Comparison of ENCODE assay signal across 33 cellular contexts in the genomic region with DNA sequence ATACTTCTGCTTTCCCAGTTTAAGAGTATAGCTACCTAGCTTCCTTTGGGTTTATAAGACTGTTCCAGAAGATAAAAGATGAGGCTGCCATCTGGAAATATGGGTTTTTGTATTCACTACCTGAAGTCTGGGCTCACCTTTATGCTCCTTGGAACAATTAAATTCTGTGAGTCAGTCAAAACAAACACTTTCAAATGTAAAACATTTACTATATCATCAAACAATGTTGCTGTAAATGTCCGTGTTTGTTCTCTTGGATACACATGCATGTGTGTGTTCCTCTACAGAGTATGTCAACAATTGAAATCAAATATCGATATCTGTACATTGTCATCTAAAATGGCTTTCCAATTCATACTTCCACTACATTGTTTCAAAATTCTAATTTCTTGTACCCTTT.
"Had no signal": no experiment of that assay in that cellular context is flagged by ENCODE, and none has a peak within 500 bp of the region (broad histone marks: within the 10 kb centered on the region; RNA-seq: fewer than 3 reads in every experiment).

No MANE protein-coding gene starts in this region.

- H3K27me3 Mint-ChIP-seq: activated CD4-positive, alpha-beta T cell treated with anti-CD3 and anti-CD28 coated beads, Interleukin-2, amount 10 ng/mL, durations not matched to agents 24 days and 14 days; activated CD8-positive, alpha-beta memory T cell treated with anti-CD3 and anti-CD28 coated beads, Interleukin-2, amount 10 ng/mL, durations not matched to agents 7 days and 5 days; activated naive CD8-positive, alpha-beta T cell treated with anti-CD3 and anti-CD28 coated beads for 36 hours had no signal

- H3K9me3 ChIP-seq: adrenal gland, body of pancreas, esophagus squamous epithelium, gastroesophageal sphincter had no signal

- H3K4me1 Mint-ChIP-seq: activated CD4-positive, alpha-beta T cell treated with anti-CD3 and anti-CD28 coated beads for 36 hours; activated CD4-positive, alpha-beta T cell treated with anti-CD3 and anti-CD28 coated beads, Interleukin-2, amount 10 ng/mL, durations not matched to agents 24 days and 14 days; activated CD8-positive, alpha-beta memory T cell treated with anti-CD3 and anti-CD28 coated beads, Interleukin-2, amount 10 ng/mL, durations not matched to agents 7 days and 5 days; activated naive CD4-positive, alpha-beta T cell treated with anti-CD3 and anti-CD28 coated beads, Interleukin-2, amount 50 U/mL, for 24 hours; activated naive CD8-positive, alpha-beta T cell treated with anti-CD3 and anti-CD28 coated beads for 36 hours; activated naive CD8-positive, alpha-beta T cell treated with anti-CD3 and anti-CD28 coated beads, Interleukin-2, amount 50 U/mL, for 24 hours had no signal

- H3K27ac Mint-ChIP-seq: activated CD4-positive, alpha-beta memory T cell treated with anti-CD3 and anti-CD28 coated beads for 36 hours; activated CD4-positive, alpha-beta T cell treated with anti-CD3 and anti-CD28 coated beads for 36 hours; activated CD4-positive, alpha-beta T cell treated with anti-CD3 and anti-CD28 coated beads, Interleukin-2, amount 10 ng/mL, durations not matched to agents 24 days and 14 days; activated CD8-positive, alpha-beta memory T cell treated with anti-CD3 and anti-CD28 coated beads, Interleukin-2, amount 10 ng/mL, durations not matched to agents 7 days and 5 days; activated CD8-positive, alpha-beta T cell treated with anti-CD3 and anti-CD28 coated beads, Interleukin-2, amount 10 ng/mL, durations not matched to agents 7 days and 5 days; activated naive CD4-positive, alpha-beta T cell treated with anti-CD3 and anti-CD28 coated beads for 36 hours; activated naive CD4-positive, alpha-beta T cell treated with anti-CD3 and anti-CD28 coated beads, Interleukin-2, amount 50 U/mL, for 24 hours; activated naive CD8-positive, alpha-beta T cell treated with anti-CD3 and anti-CD28 coated beads for 36 hours; activated naive CD8-positive, alpha-beta T cell treated with anti-CD3 and anti-CD28 coated beads, Interleukin-2, amount 50 U/mL, for 24 hours; activated T-helper 1 cell treated with anti-CD3 and anti-CD28 coated beads, Interleukin-12 subunit alpha, Interleukin-12 subunit beta, Interleukin-2, Interleukin-4 antibody, amounts not matched to agents 30 ng/mL and 10 ng/mL and 1 ng/mL, durations not matched to agents 14 hours and 24 hours and 36 hours; activated T-helper 2 cell treated with anti-CD3 and anti-CD28 coated beads, Interferon-gamma antibody, Interleukin-2, Interleukin-4, amounts not matched to agents 10 μg/mL and 5 μg/mL and 100 μg/mL, durations not matched to agents 14 hours and 24 hours and 36 hours; effector memory CD8-positive, alpha-beta T cell had no signal

- H3K9me3 Mint-ChIP-seq: activated CD4-positive, alpha-beta memory T cell treated with anti-CD3 and anti-CD28 coated beads for 36 hours; activated CD4-positive, alpha-beta T cell treated with anti-CD3 and anti-CD28 coated beads, Interleukin-2, amount 10 ng/mL, durations not matched to agents 24 days and 14 days; activated naive CD4-positive, alpha-beta T cell treated with anti-CD3 and anti-CD28 coated beads for 36 hours; activated naive CD4-positive, alpha-beta T cell treated with anti-CD3 and anti-CD28 coated beads, Interleukin-2, amount 50 U/mL, for 24 hours; activated naive CD8-positive, alpha-beta T cell treated with anti-CD3 and anti-CD28 coated beads for 36 hours; activated naive CD8-positive, alpha-beta T cell treated with anti-CD3 and anti-CD28 coated beads, Interleukin-2, amount 50 U/mL, for 24 hours; activated T-helper 1 cell treated with anti-CD3 and anti-CD28 coated beads, Interleukin-12 subunit alpha, Interleukin-12 subunit beta, Interleukin-2, Interleukin-4 antibody, amounts not matched to agents 30 ng/mL and 10 ng/mL and 1 ng/mL, durations not matched to agents 14 hours and 24 hours and 36 hours; activated T-helper 2 cell treated with anti-CD3 and anti-CD28 coated beads, Interferon-gamma antibody, Interleukin-2, Interleukin-4, amounts not matched to agents 10 μg/mL and 5 μg/mL and 100 μg/mL, durations not matched to agents 14 hours and 24 hours and 36 hours; effector memory CD8-positive, alpha-beta T cell had no signal

- H3K36me3 ChIP-seq: adrenal gland, esophagus squamous epithelium, gastroesophageal sphincter, heart right ventricle had no signal

- H3K27ac ChIP-seq: adrenal gland, body of pancreas, epithelial cell of prostate, esophagus squamous epithelium, gastroesophageal sphincter, heart right ventricle had no signal

- ATAC-seq: activated CD4-positive, alpha-beta T cell treated with anti-CD3 and anti-CD28 coated beads for 36 hours; activated CD8-positive, alpha-beta memory T cell treated with anti-CD3 and anti-CD28 coated beads, Interleukin-2, amount 10 ng/mL, durations not matched to agents 7 days and 5 days; activated CD8-positive, alpha-beta T cell treated with anti-CD3 and anti-CD28 coated beads, Interleukin-2, amount 10 ng/mL, durations not matched to agents 7 days and 5 days; activated naive CD8-positive, alpha-beta T cell treated with anti-CD3 and anti-CD28 coated beads, Interleukin-2, amount 50 U/mL, for 24 hours; body of pancreas; effector memory CD8-positive, alpha-beta T cell; gastroesophageal sphincter; heart right ventricle had no signal

- H3K4me3 ChIP-seq: adrenal gland, body of pancreas, esophagus squamous epithelium, gastroesophageal sphincter, heart right ventricle had no signal

- H3K36me3 Mint-ChIP-seq: activated CD4-positive, alpha-beta memory T cell treated with anti-CD3 and anti-CD28 coated beads for 36 hours; activated CD8-positive, alpha-beta memory T cell treated with anti-CD3 and anti-CD28 coated beads, Interleukin-2, amount 10 ng/mL, durations not matched to agents 7 days and 5 days; activated naive CD4-positive, alpha-beta T cell treated with anti-CD3 and anti-CD28 coated beads, Interleukin-2, amount 50 U/mL, for 24 hours; activated naive CD8-positive, alpha-beta T cell treated with anti-CD3 and anti-CD28 coated beads for 36 hours had no signal

- DNase-seq: activated CD4-positive, alpha-beta memory T cell treated with anti-CD3 and anti-CD28 coated beads for 36 hours; activated CD4-positive, alpha-beta T cell treated with anti-CD3 and anti-CD28 coated beads for 36 hours; activated CD4-positive, alpha-beta T cell treated with anti-CD3 and anti-CD28 coated beads, Interleukin-2, amount 10 ng/mL, durations not matched to agents 24 days and 14 days; activated CD4-positive, CD25-positive, alpha-beta regulatory T cell; activated CD4-positive, CD25-positive, alpha-beta regulatory T cell treated with anti-CD3 and anti-CD28 coated beads, Interleukin-2, amount 50 U/mL, for 72 hours; activated CD8-positive, alpha-beta memory T cell treated with anti-CD3 and anti-CD28 coated beads, Interleukin-2, amount 10 ng/mL, durations not matched to agents 7 days and 5 days; activated CD8-positive, alpha-beta memory T cell treated with anti-CD3 and anti-CD28 coated beads, Interleukin-2, amount 50 U/mL, for 4 hours; activated CD8-positive, alpha-beta T cell treated with anti-CD3 and anti-CD28 coated beads, Interleukin-2, amount 10 ng/mL, durations not matched to agents 7 days and 5 days; activated effector memory CD4-positive, alpha-beta T cell treated with anti-CD3 and anti-CD28 coated beads, Interleukin-2, amount 50 U/mL, for 16 hours; activated naive CD4-positive, alpha-beta T cell treated with anti-CD3 and anti-CD28 coated beads for 36 hours; activated naive CD8-positive, alpha-beta T cell treated with anti-CD3 and anti-CD28 coated beads for 36 hours; activated naive CD8-positive, alpha-beta T cell treated with anti-CD3 and anti-CD28 coated beads, Interleukin-2, amount 50 U/mL, for 24 hours; activated T-cell treated with anti-CD3 and anti-CD28 coated beads, Interleukin-2, amount 50 U/mL, for 1 hour; activated T-cell treated with anti-CD3 and anti-CD28 coated beads, Interleukin-2, amount 50 U/mL, for 48 hours; adrenal gland; amygdala; aorta; body of pancreas; caudate nucleus; cortex of kidney; dermis blood vessel endothelial cell; effector CD4-positive, alpha-beta T cell; effector memory CD8-positive, alpha-beta T cell; esophagus squamous epithelium; foreskin melanocyte; heart right ventricle; T-helper 2 cell had no signal

- FAIRE-seq: colon had no signal

- H3K4me1 ChIP-seq: adrenal gland, body of pancreas, esophagus squamous epithelium, gastroesophageal sphincter, heart right ventricle had no signal

- H3K4me3 Mint-ChIP-seq: activated CD4-positive, alpha-beta memory T cell treated with anti-CD3 and anti-CD28 coated beads for 36 hours; activated CD4-positive, alpha-beta T cell treated with anti-CD3 and anti-CD28 coated beads for 36 hours; activated CD4-positive, alpha-beta T cell treated with anti-CD3 and anti-CD28 coated beads, Interleukin-2, amount 10 ng/mL, durations not matched to agents 24 days and 14 days; activated CD8-positive, alpha-beta memory T cell treated with anti-CD3 and anti-CD28 coated beads, Interleukin-2, amount 10 ng/mL, durations not matched to agents 7 days and 5 days; activated CD8-positive, alpha-beta T cell treated with anti-CD3 and anti-CD28 coated beads, Interleukin-2, amount 10 ng/mL, durations not matched to agents 7 days and 5 days; activated naive CD4-positive, alpha-beta T cell treated with anti-CD3 and anti-CD28 coated beads for 36 hours; activated naive CD4-positive, alpha-beta T cell treated with anti-CD3 and anti-CD28 coated beads, Interleukin-2, amount 50 U/mL, for 24 hours; activated naive CD8-positive, alpha-beta T cell treated with anti-CD3 and anti-CD28 coated beads for 36 hours; activated naive CD8-positive, alpha-beta T cell treated with anti-CD3 and anti-CD28 coated beads, Interleukin-2, amount 50 U/mL, for 24 hours; activated T-helper 1 cell treated with anti-CD3 and anti-CD28 coated beads, Interleukin-12 subunit alpha, Interleukin-12 subunit beta, Interleukin-2, Interleukin-4 antibody, amounts not matched to agents 30 ng/mL and 10 ng/mL and 1 ng/mL, durations not matched to agents 14 hours and 24 hours and 36 hours; effector memory CD8-positive, alpha-beta T cell had no signal

- H3K27me3 ChIP-seq: adrenal gland, body of pancreas, esophagus squamous epithelium, gastroesophageal sphincter, heart right ventricle had no signal
